In the genomic region with DNA sequence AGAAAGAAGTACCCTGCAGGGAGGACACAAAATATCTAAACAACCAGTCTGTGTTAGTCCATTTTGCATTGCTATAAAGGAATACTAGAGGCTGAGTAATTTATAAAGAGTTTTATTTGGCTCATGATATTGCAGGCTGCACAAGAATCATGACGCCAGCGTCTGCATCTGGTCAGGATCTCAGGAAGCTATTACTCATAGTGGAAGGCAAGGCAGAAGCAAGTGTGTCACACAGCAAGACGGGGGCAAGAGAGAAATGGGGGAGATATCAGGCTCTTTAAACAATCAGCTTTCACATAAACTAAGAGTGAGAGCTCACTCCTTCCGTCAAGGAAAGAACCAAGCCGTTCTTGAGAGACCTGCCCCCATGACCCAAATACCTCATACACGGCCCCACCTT, we compare ENCODE assay signal across 19 cellular contexts.
A peak's percentile ranks its signal among the peaks of the same experiment; 100 is the strongest.
DNase-seq lines count a peak whose midpoint lies in the region; ATAC-seq, FAIRE-seq and TF ChIP-seq lines count a peak whose summit lies in the region.
"Had no signal": no experiment of that assay in that cellular context is flagged by ENCODE, and none has a peak within 500 bp of the region (broad histone marks: within the 10 kb centered on the region; RNA-seq: fewer than 3 reads in every experiment).

No MANE protein-coding gene starts in this region.

- no peak overlapping the region for H3K27ac ChIP-seq in IMR-90 (ENCODE audit: insufficient read depth, low read length)
- peak overlapping the region; percentile 73 for H3K27ac ChIP-seq in astrocyte (ENCODE audit: low read depth, low read length)
- no peak overlapping the region for H3K27ac ChIP-seq in kidney (ENCODE audit: low read depth in 2 of 2, low read length in 2 of 2)
- H3K27ac ChIP-seq: body of pancreas, gastroesophageal sphincter, WERI-Rb-1 had no signal

- H3K9me3 ChIP-seq in IMR-90 (ENCODE audit: control insufficient read depth, insufficient read depth, low read length) = no peaks in the 10 kb centered on the region
- H3K9me3 ChIP-seq in astrocyte (ENCODE audit: insufficient read depth, low read depth, low read length) = no peaks in the 10 kb centered on the region
- H3K9me3 ChIP-seq in kidney (ENCODE audit: control insufficient read depth in 1 of 2, low read length in 2 of 2) = no peaks in the 10 kb centered on the region
- H3K9me3 ChIP-seq: body of pancreas, HAP-1 had no signal

- no peaks in the 10 kb centered on the region for H3K79me2 ChIP-seq in astrocyte (ENCODE audit: insufficient read depth, low read length)

- no peak overlapping the region for H3K56ac ChIP-seq in IMR-90 (ENCODE audit: extremely low read depth, insufficient read depth, low read length)

- peaks cover 2% of the 10 kb centered on the region for H3K36me3 Mint-ChIP-seq in astrocyte (ENCODE audit: low read depth, unreplicated experiment)
- H3K36me3 Mint-ChIP-seq: stimulated activated memory B cell treated with anti-CD40 and anti-IgM and Interleukin-4, amounts not matched to agents 10 μg/mL and 1 μg/mL and 100 μg/mL, for 72 hours had no signal

- POLR2A ChIA-PET in IMR-90 (lab: Charles Lee; ENCODE audit: unreplicated experiment) = no interaction called here

- no peak overlapping the region for H3K4me2 ChIP-seq in IMR-90 (ENCODE audit: low read depth, low read length)
- H3K4me2 ChIP-seq in astrocyte (ENCODE audit: low read length) = peak overlapping the region; percentile 44

- no CpG with 5 or more reads among the region's 6 CpGs for WGBS in IMR-90 (ENCODE audit: extremely low coverage in 2 of 2, insufficient read length in 1 of 2), 2 experiments

- no TSS peak for BruUV-seq in IMR-90 (replicated peaks; lab: Mats Ljungman, UMichigan)

- no peak overlapping the region for H3K4me3 ChIP-seq in AG09309 (ENCODE audit: control insufficient read depth, low read depth, low read length)
- H3K4me3 ChIP-seq in IMR-90 (ENCODE audit: insufficient read depth, low read depth, low read length) = no peak overlapping the region
- no peak overlapping the region for H3K4me3 ChIP-seq in astrocyte (ENCODE audit: insufficient read depth, low read depth, low read length)
- H3K4me3 ChIP-seq in kidney (ENCODE audit: low read length in 2 of 2) = no peak overlapping the region
- H3K4me3 ChIP-seq: body of pancreas, gastroesophageal sphincter, HAP-1 had no signal

- H3K4ac ChIP-seq in IMR-90 (ENCODE audit: low read depth, low read length) = no peak overlapping the region

- H4K20me1 ChIP-seq in IMR-90 (ENCODE audit: insufficient read depth, low read length) (no peaks in the 10 kb centered on the region), astrocyte (ENCODE audit: insufficient read depth, low read length) (no peaks in the 10 kb centered on the region)

- H3K79me1 ChIP-seq in IMR-90 (ENCODE audit: low read depth in 1 of 2, low read length in 2 of 2) = no peaks in the 10 kb centered on the region

- H3K9me1 ChIP-seq in IMR-90 (ENCODE audit: insufficient read depth, low read length) = no peaks in the 10 kb centered on the region

- H2AK5ac ChIP-seq in IMR-90 (ENCODE audit: low read depth, low read length) = no peak overlapping the region

- peaks cover 2% of the 10 kb centered on the region for H3K27me3 Mint-ChIP-seq in astrocyte (ENCODE audit: low read depth, unreplicated experiment)
- H3K27me3 Mint-ChIP-seq: B cell; stimulated activated memory B cell treated with anti-CD40 and anti-IgM and Interleukin-4, amounts not matched to agents 10 μg/mL and 1 μg/mL and 100 μg/mL, for 72 hours had no signal

- dilution Hi-C loops in IMR-90 (cut with HindIII; ENCODE audit: low sequenced_read_pairs, unreplicated experiment) = no loop called here

- no peak overlapping the region for H2AK9ac ChIP-seq in IMR-90 (replicated peaks; ENCODE audit: low read depth, low read length, poor library complexity)

- H3K4me1 ChIP-seq in IMR-90 (ENCODE audit: control insufficient read depth, insufficient read depth, low read length) (no peaks in the 10 kb centered on the region), astrocyte (ENCODE audit: insufficient read depth, low read length) (no peaks in the 10 kb centered on the region), kidney (ENCODE audit: control insufficient read depth in 1 of 2, insufficient read depth in 1 of 2, low read depth in 1 of 2, low read length in 2 of 2) (no peaks in the 10 kb centered on the region)
- H3K4me1 ChIP-seq: body of pancreas, gastroesophageal sphincter, HAP-1 had no signal

- ATAC-seq in IMR-90 (ENCODE audit: low read depth) = peak; percentile 83
- no peak for ATAC-seq in GM21737 (IDR thresholded peaks at IDR 0.05; ENCODE audit: unreplicated experiment)
- ATAC-seq: body of pancreas; gastroesophageal sphincter; stimulated activated memory B cell treated with anti-CD40 and anti-IgM and Interleukin-4, amounts not matched to agents 10 μg/mL and 1 μg/mL and 100 μg/mL, for 72 hours had no signal

- FAIRE-seq in astrocyte (lab: Jason Lieb, UNC) = no peak
- no peak for FAIRE-seq in kidney (lab: Jason Lieb, UNC)
- FAIRE-seq: islet of Langerhans had no signal

- DNase-seq in AG09309 (ENCODE audit: low read depth) (peak; percentile 80), IMR-90 (peak; percentile 86), astrocyte (ENCODE audit: low read depth) (peak; percentile 96), iris pigment epithelial cell (ENCODE audit: low read depth) (peak; percentile 88), kidney (no peak), kidney tubule cell (ENCODE audit: low spot score) (no peak), GM13976 (ENCODE audit: low spot score) (no peak)
- DNase-seq: DMS53, NCI-H1417 treated with DMSO at 0.1 percent for 48 hours, trophoblast cell, WERI-Rb-1 had no signal

- intact Hi-C loops in IMR-90 (cut with micrococcal nuclease) (no loop called here), kidney (cut with DNase I) (no loop called here)

- H4K8ac ChIP-seq in IMR-90 (ENCODE audit: low read depth in 2 of 2, low read length in 2 of 2) = no peak overlapping the region

- in situ Hi-C loops in IMR-90 (cut with MboI; ENCODE audit: low sequenced_read_pairs) = no loop called here
- in situ Hi-C loops in GM13976 (cut with MboI; ENCODE audit: low sequenced_read_pairs, unreplicated experiment) = no loop called here

- H3K27me3 ChIP-seq in IMR-90 (ENCODE audit: control insufficient read depth, insufficient read depth, low read length) (no peaks in the 10 kb centered on the region), astrocyte (ENCODE audit: insufficient read depth, low read length) (no peaks in the 10 kb centered on the region)
- H3K27me3 ChIP-seq: body of pancreas, gastroesophageal sphincter had no signal

- no peak overlapping the region for H3K18ac ChIP-seq in IMR-90 (ENCODE audit: low read depth, low read length)

- CTCF ChIA-PET in IMR-90 (lab: Yijun Ruan, JAX) = no interaction called here

- H3K36me3 ChIP-seq in IMR-90 (ENCODE audit: control insufficient read depth, insufficient read depth, low read length) (no peaks in the 10 kb centered on the region), astrocyte (ENCODE audit: insufficient read depth, low read length) (no peaks in the 10 kb centered on the region), kidney (ENCODE audit: control insufficient read depth in 1 of 2, insufficient read depth in 2 of 2, low read length in 2 of 2) (no peaks in the 10 kb centered on the region)
- H3K36me3 ChIP-seq: gastroesophageal sphincter, HAP-1, WERI-Rb-1 had no signal

- H4K91ac ChIP-seq in IMR-90 (ENCODE audit: insufficient read depth, low read depth, low read length) = no peak overlapping the region

- H2BK20ac ChIP-seq in IMR-90 (ENCODE audit: low read depth, low read length) = no peak overlapping the region

- no peak for TF ChIP-seq CTCF in AG09309 (IDR thresholded peaks at IDR 0.05; ENCODE audit: control insufficient read depth, insufficient read depth, low read depth, low read length, missing control alignments)
- TF ChIP-seq CTCF in IMR-90 (conservative IDR thresholded peaks at IDR 0.05; ENCODE audit: low read depth, low read length) = no peak
- TF ChIP-seq CTCF in astrocyte (IDR thresholded peaks at IDR 0.05; ENCODE audit: insufficient read depth, low read depth, low read length) = no peak
- TF ChIP-seq CTCF in kidney (IDR thresholded peaks at IDR 0.05; ENCODE audit: borderline replicate concordance, extremely low read depth, insufficient read depth) = no peak
- no peak for TF ChIP-seq CTCF in GM13976 (IDR thresholded peaks at IDR 0.05; ENCODE audit: borderline replicate concordance, control extremely low read depth, extremely low read depth, insufficient read depth, missing control alignments)

- no peak for TF ChIP-seq RAD21 in IMR-90 (IDR thresholded peaks at IDR 0.05; ENCODE audit: low read length)

- no peak overlapping the region for H2BK120ac ChIP-seq in IMR-90 (ENCODE audit: low read depth, low read length)

- H4K5ac ChIP-seq in IMR-90 (ENCODE audit: low read depth, low read length) = no peak overlapping the region

- H3K14ac ChIP-seq in IMR-90 (replicated peaks; ENCODE audit: low read depth, low read length) = no peak overlapping the region

- H3K9me3 Mint-ChIP-seq in astrocyte (ENCODE audit: unreplicated experiment) = no peaks in the 10 kb centered on the region

- H2BK15ac ChIP-seq in IMR-90 (ENCODE audit: low read depth, low read length) = no peak overlapping the region

- H3K23ac ChIP-seq in IMR-90 (ENCODE audit: low read depth, low read length) = no peak overlapping the region

- H3K4me3 Mint-ChIP-seq in astrocyte (ENCODE audit: unreplicated experiment) = no peak overlapping the region
- H3K4me3 Mint-ChIP-seq: B cell; neural crest cell; stimulated activated memory B cell treated with anti-CD40 and anti-IgM and Interleukin-4, amounts not matched to agents 10 μg/mL and 1 μg/mL and 100 μg/mL, for 72 hours had no signal

- H2AFZ ChIP-seq in IMR-90 (replicated peaks; ENCODE audit: low read length, poor library complexity) (no peak overlapping the region), astrocyte (ENCODE audit: low read depth, low read length) (peak overlapping the region; percentile 36)

- no peak overlapping the region for H3K27ac Mint-ChIP-seq in astrocyte (ENCODE audit: unreplicated experiment)
- H3K27ac Mint-ChIP-seq: B cell; stimulated activated memory B cell treated with anti-CD40 and anti-IgM and Interleukin-4, amounts not matched to agents 10 μg/mL and 1 μg/mL and 100 μg/mL, for 72 hours had no signal

- no peak overlapping the region for H2BK5ac ChIP-seq in IMR-90 (ENCODE audit: low read depth, low read length, poor library complexity, severe bottlenecking)

- no peak for TF ChIP-seq POLR2A in IMR-90 (IDR thresholded peaks at IDR 0.05; ENCODE audit: low read depth, low read length)

- H3K9ac ChIP-seq in IMR-90 (ENCODE audit: low read depth, low read length) = no peak overlapping the region
- no peak overlapping the region for H3K9ac ChIP-seq in astrocyte (ENCODE audit: low read length)
- H3K9ac ChIP-seq in kidney (ENCODE audit: low read length in 2 of 2) = no peak overlapping the region

- no peaks in the 10 kb centered on the region for H3K4me1 Mint-ChIP-seq in astrocyte (ENCODE audit: low read depth, unreplicated experiment)
- H3K4me1 Mint-ChIP-seq: B cell; neural crest cell; stimulated activated memory B cell treated with anti-CD40 and anti-IgM and Interleukin-4, amounts not matched to agents 10 μg/mL and 1 μg/mL and 100 μg/mL, for 72 hours had no signal

TF ChIP-seq in IMR-90, 13 proteins besides CTCF, POLR2A, EP300 and RAD21 (continues in another document):
- no peak for TF ChIP-seq SMC3 (IDR thresholded peaks at IDR 0.05; ENCODE audit: low read depth, low read length)
- TF ChIP-seq RFX5 (IDR thresholded peaks at IDR 0.05; ENCODE audit: low read depth, low read length) = no peak
- TF ChIP-seq CHD1 (IDR thresholded peaks at IDR 0.05; ENCODE audit: low read depth, low read length) = no peak

Comparison
In these comparisons a context has a peak if more than half of its experiments do, and no peak if none do; other contexts are left out.
1. DNase-seq: peak in AG09309 (single experiment), IMR-90 (single experiment), astrocyte (single experiment) and iris pigment epithelial cell (single experiment); none in kidney (single experiment), kidney tubule cell (single experiment) and GM13976 (single experiment).